21 cellular contexts compared by ENCODE assay signal in genomic region chr11:931385-931784, GRCh38. TPM values are rescaled to one million over a fixed set of nuclear protein-coding genes. Genes with fewer than 3 reads are reported as not detected.
DNase-seq lines count a peak whose midpoint lies in the region; ATAC-seq, FAIRE-seq and TF ChIP-seq lines count a peak whose summit lies in the region.
"Had no signal": no experiment of that assay in that cellular context is flagged by ENCODE, and none has a peak within 500 bp of the region (broad histone marks: within the 10 kb centered on the region; RNA-seq: fewer than 3 reads in every experiment).

No MANE protein-coding gene starts in this region.

- peak overlapping the region; percentile 26; the same call in 1 of the 2 replicates for H3K4me2 ChIP-seq in BLaER1

- H3K27me3 Mint-ChIP-seq in nephron (ENCODE audit: low read depth) (no peaks in the 10 kb centered on the region), endodermal cell (ENCODE audit: insufficient read depth) (no peaks in the 10 kb centered on the region)
- H3K27me3 Mint-ChIP-seq: activated CD4-positive, alpha-beta T cell treated with anti-CD3 and anti-CD28 coated beads for 36 hours; activated naive CD4-positive, alpha-beta T cell treated with anti-CD3 and anti-CD28 coated beads, Interleukin-2, amount 10 ng/mL, durations not matched to agents 7 days and 5 days; effector memory CD8-positive, alpha-beta T cell; naive B cell had no signal

- no peak overlapping the region for H3K27ac ChIP-seq in BLaER1
- no peak overlapping the region for H3K27ac ChIP-seq in endodermal cell (ENCODE audit: low read depth, low read length)
- H3K27ac ChIP-seq in pancreas: no peak overlapping the region
- H3K27ac ChIP-seq: cardiac muscle cell had no signal

- DNase-seq in H7 (peak; percentile 17), dermis blood vessel endothelial cell (peak; percentile 90), endodermal cell (no peak), pancreas (no peak)
- DNase-seq: activated CD4-positive, alpha-beta T cell treated with anti-CD3 and anti-CD28 coated beads for 36 hours; activated CD8-positive, alpha-beta memory T cell treated with anti-CD3 and anti-CD28 coated beads, Interleukin-2, amount 50 U/mL, for 4 hours; activated naive CD4-positive, alpha-beta T cell treated with anti-CD3 and anti-CD28 coated beads, Interleukin-2, amount 10 ng/mL, durations not matched to agents 7 days and 5 days; DMS153; effector memory CD8-positive, alpha-beta T cell; MG63; naive B cell; NCI-H2029; NCI-H510A; SIG-M5 had no signal

- ATAC-seq in GM21825 (IDR thresholded peaks at IDR 0.05; ENCODE audit: unreplicated experiment) (no peak), pancreas (no peak), HG02938 (IDR thresholded peaks at IDR 0.05; ENCODE audit: unreplicated experiment) (no peak)
- ATAC-seq: activated CD4-positive, alpha-beta T cell treated with anti-CD3 and anti-CD28 coated beads for 36 hours; effector memory CD8-positive, alpha-beta T cell had no signal

- WGBS in endodermal cell (ENCODE audit: insufficient coverage in 1 of 2, insufficient read length in 1 of 2), 2 experiments: 90 to 100% methylated on average over 2 of the region's 3 CpGs
- WGBS in pancreas, 2 donors: 54 to 56% methylated on average over 3 of the region's 3 CpGs

- H3K4me3 Mint-ChIP-seq in nephron (peak overlapping the region in 1 of 3 experiments; percentile 20), endodermal cell (no peak overlapping the region)
- H3K4me3 Mint-ChIP-seq: activated CD4-positive, alpha-beta T cell treated with anti-CD3 and anti-CD28 coated beads for 36 hours; activated naive CD4-positive, alpha-beta T cell treated with anti-CD3 and anti-CD28 coated beads, Interleukin-2, amount 10 ng/mL, durations not matched to agents 7 days and 5 days; effector memory CD8-positive, alpha-beta T cell; naive B cell; T-helper 2 cell treated with Interferon-gamma antibody and Interleukin-4, amounts not matched to agents 5 μg/mL and 100 μg/mL, for 36 hours had no signal

- TF ChIP-seq CTCF in nephron (IDR thresholded peaks at IDR 0.05; ENCODE audit: unreplicated experiment in 3 of 3) (no peak), endodermal cell (conservative IDR thresholded peaks at IDR 0.05) (no peak), pancreas (IDR thresholded peaks at IDR 0.05) (no peak)

- peaks cover 99% of the 10 kb centered on the region for H4K20me1 ChIP-seq in BLaER1

- peaks cover 76% of the 10 kb centered on the region for H3K4me1 ChIP-seq in BLaER1
- H3K4me1 ChIP-seq in endodermal cell (ENCODE audit: control insufficient read depth, insufficient read depth, low read length): peaks cover 7% of the 10 kb centered on the region
- H3K4me1 ChIP-seq in pancreas: peaks cover 2 to 31% (median 17%) of the 10 kb centered on the region in 3 donors

- H3K9me3 Mint-ChIP-seq in nephron (no peaks in the 10 kb centered on the region), endodermal cell (no peaks in the 10 kb centered on the region)
- H3K9me3 Mint-ChIP-seq: activated naive CD4-positive, alpha-beta T cell treated with anti-CD3 and anti-CD28 coated beads, Interleukin-2, amount 10 ng/mL, durations not matched to agents 7 days and 5 days; effector memory CD8-positive, alpha-beta T cell; naive B cell; T-helper 2 cell treated with Interferon-gamma antibody and Interleukin-4, amounts not matched to agents 5 μg/mL and 100 μg/mL, for 36 hours had no signal

- H3K36me3 ChIP-seq in BLaER1 (peaks cover 45% of the 10 kb centered on the region), H7 (replicated peaks; ENCODE audit: control insufficient read depth, insufficient read depth, low read length) (no peaks in the 10 kb centered on the region; the same call in 1 of the 2 replicates), endodermal cell (ENCODE audit: control insufficient read depth, insufficient read depth, low read length) (peaks cover 39% of the 10 kb centered on the region), pancreas (no peaks in the 10 kb centered on the region)

- no peak for FAIRE-seq in pancreas (lab: Jason Lieb, UNC)

- H3K4me3 ChIP-seq in BLaER1 (no peak overlapping the region), H7 (ENCODE audit: insufficient read depth, low read depth, low read length) (no peak overlapping the region), endodermal cell (ENCODE audit: low read length) (no peak overlapping the region), pancreas (no peak overlapping the region)
- H3K4me3 ChIP-seq: cardiac muscle cell, lung, MG63 had no signal

- H3K9me3 ChIP-seq in BLaER1 (no peaks in the 10 kb centered on the region), endodermal cell (ENCODE audit: control insufficient read depth, low read length) (no peaks in the 10 kb centered on the region), pancreas (no peaks in the 10 kb centered on the region)
- H3K9me3 ChIP-seq: MG63 had no signal

- H3K9ac ChIP-seq in BLaER1 (no peak overlapping the region), endodermal cell (ENCODE audit: extremely low read depth, low read length, poor library complexity, severe bottlenecking) (no peak overlapping the region)

- peaks cover 47% of the 10 kb centered on the region for H3K4me1 Mint-ChIP-seq in nephron
- H3K4me1 Mint-ChIP-seq in endodermal cell: peaks cover 34% of the 10 kb centered on the region

- H3K36me3 Mint-ChIP-seq in nephron (ENCODE audit: low read depth): peaks cover 3% of the 10 kb centered on the region
- peaks cover 19% of the 10 kb centered on the region for H3K36me3 Mint-ChIP-seq in endodermal cell (ENCODE audit: low read depth)
- H3K36me3 Mint-ChIP-seq: naive B cell had no signal

- H3K27me3 ChIP-seq in BLaER1 (no peaks in the 10 kb centered on the region), H7 (ENCODE audit: control insufficient read depth, insufficient read depth, low read length) (no peaks in the 10 kb centered on the region), endodermal cell (ENCODE audit: control insufficient read depth, insufficient read depth, low read length, poor library complexity, severe bottlenecking) (no peaks in the 10 kb centered on the region), pancreas (no peaks in the 10 kb centered on the region)
- H3K27me3 ChIP-seq: cardiac muscle cell, MG63 had no signal

- intact Hi-C loops in pancreas (cut with DNase I): no loop called here

- H3K27ac Mint-ChIP-seq in nephron (peak overlapping the region; percentile 67 to 89 (median 73)), endodermal cell (no peak overlapping the region)
- H3K27ac Mint-ChIP-seq: activated CD4-positive, alpha-beta T cell treated with anti-CD3 and anti-CD28 coated beads for 36 hours; activated naive CD4-positive, alpha-beta T cell treated with anti-CD3 and anti-CD28 coated beads, Interleukin-2, amount 10 ng/mL, durations not matched to agents 7 days and 5 days; T-helper 2 cell treated with Interferon-gamma antibody and Interleukin-4, amounts not matched to agents 5 μg/mL and 100 μg/mL, for 36 hours had no signal

RNA-seq across cellular contexts. Expression of gene AP2A2, which starts 5.7 kb away (rescaled TPM):
- 36.1 and 46.8 TPM in 2 replicates for total RNA-seq in H7 (2014; rRNA removed; shearing (Covaris generic))
- total RNA-seq in dermis blood vessel endothelial cell (51.1 and 57.9 TPM in 2 replicates), endodermal cell (10 to 100 TPM; 79.4 to 97.7 TPM), pancreas (10 to 100 TPM; 40.0 to 60.2 (median 53.2) TPM)
- 62.5 TPM for polyA plus RNA-seq in endodermal cell (2013, experiment 1 of 2)
- polyA plus RNA-seq in endodermal cell (2013, experiment 2 of 2): 49.7 TPM
- polyA plus RNA-seq in pancreas: 10 to 100 TPM; 48.0 to 50.8 TPM

RNA-seq across cellular contexts. Expression of gene CHID1, which starts 20.8 kb away (rescaled TPM):
- 36.9 and 38.1 TPM in 2 replicates for total RNA-seq in H7 (2014; rRNA removed; shearing (Covaris generic))
- total RNA-seq in dermis blood vessel endothelial cell (38.1 and 56.4 TPM in 2 replicates), endodermal cell (10 to 100 TPM; 82.0 to 83.5 TPM), pancreas (10 to 100 TPM; 41.7 to 86.0 (median 63.1) TPM)
- polyA plus RNA-seq in endodermal cell (2013, experiment 1 of 2): 63.9 TPM
- polyA plus RNA-seq in endodermal cell (2013, experiment 2 of 2): 63.6 TPM
- polyA plus RNA-seq in pancreas: 10 to 100 TPM; 57.1 to 66.0 TPM

Comparison
In these comparisons a context has a peak if more than half of its experiments do, and no peak if none do; other contexts are left out.
1. DNase-seq: peak in H7 (single experiment) and dermis blood vessel endothelial cell (single experiment); none in endodermal cell (single experiment) and pancreas (0 of 6).